Comparison of ENCODE assay signal across 26 cellular contexts in genomic region chr4:98287328-98287727, GRCh38.
"Had no signal": no experiment of that assay in that cellular context is flagged by ENCODE, and none has a peak within 500 bp of the region (broad histone marks: within the 10 kb centered on the region; RNA-seq: fewer than 3 reads in every experiment).

No MANE protein-coding gene starts in this region.

- H3K9me3 Mint-ChIP-seq: mesothelial cell of epicardium; natural killer cell treated with Interleukin-12 subunit alpha and Interleukin-12 subunit beta and Interleukin-15 and Interleukin-18, amount 100 ng/mL, for 72 hours; neural crest cell had no signal

- H3K36me3 ChIP-seq: esophagus muscularis mucosa, left lung, neutrophil, right lobe of liver, thoracic aorta, tibial nerve, upper lobe of left lung had no signal

- H3K4me1 ChIP-seq: parathyroid adenoma, right lobe of liver had no signal

- DNase-seq: dermis blood vessel endothelial cell; effector memory CD4-positive, alpha-beta T cell; foreskin melanocyte; kidney; left lung; mesenchymal stem cell; mucosa of descending colon; naive B cell; right lobe of liver; stimulated activated CD4-positive, alpha-beta T cell treated with anti-CD3 and anti-CD28 coated beads, Interleukin-12 subunit alpha, Interleukin-12 subunit beta, amount 100 ng/mL, for 4 hours; stimulated activated CD4-positive, alpha-beta T cell treated with anti-CD3 and anti-CD28 coated beads, Interleukin-1b, Interleukin-23, amount 100 ng/mL, for 48 hours; stimulated activated CD4-positive, alpha-beta T cell treated with anti-CD3 and anti-CD28 coated beads, Interleukin-4, amount 100 ng/mL, for 1 hour; stimulated activated CD8-positive, alpha-beta memory T cell treated with anti-CD3 and anti-CD28 coated beads, Interleukin-4, amount 100 ng/mL, for 48 hours; stimulated activated naive CD4-positive, alpha-beta T cell treated with Interleukin-2 at 50 U/mL for 16 hours; upper lobe of left lung had no signal

- H3K27me3 ChIP-seq: esophagus muscularis mucosa, left lung, neutrophil, right lobe of liver, tibial nerve, upper lobe of left lung had no signal

- ATAC-seq: left lung; mucosa of descending colon; natural killer cell treated with Interleukin-12 subunit alpha and Interleukin-12 subunit beta and Interleukin-15 and Interleukin-18, amount 100 ng/mL, for 72 hours; right lobe of liver had no signal

- H3K4me3 Mint-ChIP-seq: mesothelial cell of epicardium; naive B cell; natural killer cell treated with Interleukin-12 subunit alpha and Interleukin-12 subunit beta and Interleukin-15 and Interleukin-18, amount 100 ng/mL, for 72 hours; neural crest cell had no signal

- H3K27ac ChIP-seq: coronary artery, esophagus muscularis mucosa, left lung, neutrophil, parathyroid adenoma, right lobe of liver, thoracic aorta, tibial nerve, upper lobe of left lung had no signal

- H3K4me3 ChIP-seq: coronary artery, esophagus muscularis mucosa, left lung, mucosa of descending colon, right lobe of liver, smooth muscle cell, thoracic aorta, tibial nerve, upper lobe of left lung had no signal

- H3K27ac Mint-ChIP-seq: mesothelial cell of epicardium; natural killer cell treated with Interleukin-12 subunit alpha and Interleukin-12 subunit beta and Interleukin-15 and Interleukin-18, amount 100 ng/mL, for 72 hours; progenitor cell of endocrine pancreas had no signal

- H3K9me3 ChIP-seq: esophagus muscularis mucosa, left lung, mucosa of descending colon, neutrophil, right lobe of liver, thoracic aorta, tibial nerve, upper lobe of left lung had no signal

- H3K27me3 Mint-ChIP-seq: naive B cell; natural killer cell treated with Interleukin-12 subunit alpha and Interleukin-12 subunit beta and Interleukin-15 and Interleukin-18, amount 100 ng/mL, for 72 hours; progenitor cell of endocrine pancreas had no signal

- H3K36me3 Mint-ChIP-seq: mesothelial cell of epicardium; naive B cell; natural killer cell treated with Interleukin-12 subunit alpha and Interleukin-12 subunit beta and Interleukin-15 and Interleukin-18, amount 100 ng/mL, for 72 hours had no signal
